14 cellular contexts compared by ENCODE assay signal in genomic region chr6:53746442-53747103, GRCh38. TPM values are rescaled to one million over a fixed set of nuclear protein-coding genes. Genes with fewer than 3 reads are reported as not detected.
DNase-seq lines count a peak whose midpoint lies in the region; ATAC-seq and TF ChIP-seq lines count a peak whose summit lies in the region.
"Had no signal": no experiment of that assay in that cellular context is flagged by ENCODE, and none has a peak within 500 bp of the region (broad histone marks: within the 10 kb centered on the region; RNA-seq: fewer than 3 reads in every experiment).

No MANE protein-coding gene starts in this region.

- intact Hi-C loops in ovary (cut with DNase I) (no loop called here), natural killer cell (cut with micrococcal nuclease) (no loop called here)

- no peak for TF ChIP-seq POLR2A in ovary (IDR thresholded peaks at IDR 0.05)

- no peaks in the 10 kb centered on the region for H3K4me1 ChIP-seq in urinary bladder (ENCODE audit: insufficient read depth)
- no peaks in the 10 kb centered on the region for H3K4me1 ChIP-seq in ovary (ENCODE audit: insufficient read depth)
- H3K4me1 ChIP-seq: spleen had no signal

- H3K4me3 Mint-ChIP-seq in natural killer cell = no peak overlapping the region
- H3K4me3 Mint-ChIP-seq: memory B cell had no signal

- TF ChIP-seq CTCF in ovary (IDR thresholded peaks at IDR 0.05) = no peak
- no peak for TF ChIP-seq CTCF in natural killer cell (IDR thresholded peaks at IDR 0.05)

- H3K27ac ChIP-seq in epithelial cell of prostate (peak overlapping the region; percentile 74), urinary bladder (ENCODE audit: low read depth) (peak overlapping the region; percentile 67), ovary (no peak overlapping the region)
- H3K27ac ChIP-seq: spleen had no signal

- no peaks in the 10 kb centered on the region for H3K9me3 ChIP-seq in ovary
- H3K9me3 ChIP-seq: spleen had no signal

- H3K4me1 Mint-ChIP-seq in natural killer cell = no peaks in the 10 kb centered on the region
- H3K4me1 Mint-ChIP-seq: memory B cell had no signal

- 32% methylated on average over 3 of the region's 3 CpGs for WGBS in urinary bladder
- WGBS in ovary, 3 donors = 28 to 52% (median 40%) methylated on average over 3 of the region's 3 CpGs

- H3K27me3 Mint-ChIP-seq in natural killer cell (ENCODE audit: low read depth in 2 of 2) = peaks cover 0 to 3% of the 10 kb centered on the region in 2 donors

- H3K27me3 ChIP-seq in ovary = no peaks in the 10 kb centered on the region
- H3K27me3 ChIP-seq: spleen had no signal

- no peak for TF ChIP-seq EP300 in ovary (IDR thresholded peaks at IDR 0.05)

- H3K9me3 Mint-ChIP-seq in natural killer cell = no peaks in the 10 kb centered on the region

- ATAC-seq in HG03469 (IDR thresholded peaks at IDR 0.05; ENCODE audit: unreplicated experiment) (no peak), natural killer cell (no peak)

- DNase-seq in SIG-M5 treated with dmso at 0.1 percent for 504 hours (lab: John Stamatoyannopoulos, UW; ENCODE audit: unreplicated experiment) (peak; percentile 5), SIG-M5 (lab: John Stamatoyannopoulos, UW) (no peak), NCI-H345 treated with DMSO at 0.1 percent for 48 hours (lab: John Stamatoyannopoulos, UW; ENCODE audit: unreplicated experiment) (peak; percentile 46), epithelial cell of prostate (ENCODE audit: low read depth, low spot score) (peak; percentile 83), ovary (no peak), natural killer cell (no peak)
- DNase-seq: COR-L47, foreskin melanocyte, GOT3, NCI-H524 treated with DMSO at 0.1 percent for 48 hours, spleen had no signal

- H3K4me3 ChIP-seq in urinary bladder (ENCODE audit: low read depth, low read length) (no peak overlapping the region), ovary (no peak overlapping the region)
- H3K4me3 ChIP-seq: spleen had no signal

- H3K36me3 ChIP-seq in urinary bladder (ENCODE audit: insufficient read depth) (no peaks in the 10 kb centered on the region), ovary (no peaks in the 10 kb centered on the region)
- H3K36me3 ChIP-seq: spleen had no signal

- H3K27ac Mint-ChIP-seq in natural killer cell = no peak overlapping the region
- H3K27ac Mint-ChIP-seq: memory B cell had no signal

- no peaks in the 10 kb centered on the region for H3K36me3 Mint-ChIP-seq in natural killer cell

RNA-seq across cellular contexts. Expression of gene LRRC1, which starts 48.2 kb away (rescaled TPM):
- total RNA-seq in urinary bladder (22.7 TPM), ovary (10 to 100 TPM in 4 of 7 donors, 1 to 10 TPM in 3; 4.9 to 20.6 (median 10.2) TPM), natural killer cell (1 to 10 TPM; 2.0 to 5.6 (median 3.7) TPM)
- polyA plus RNA-seq in urinary bladder (8.3 TPM), ovary (1 to 10 TPM; 4.3 to 4.9 TPM)

Comparison
In these comparisons a context has a peak if more than half of its experiments do, and no peak if none do; other contexts are left out.
1. DNase-seq: peak in SIG-M5 treated with dmso at 0.1 percent for 504 hours (single experiment), NCI-H345 treated with DMSO at 0.1 percent for 48 hours (single experiment) and epithelial cell of prostate (single experiment); none in SIG-M5 (single experiment), ovary (0 of 5) and natural killer cell (single experiment).
2. H3K27ac ChIP-seq: peak in epithelial cell of prostate (single experiment) and urinary bladder (single experiment); none in ovary (0 of 2).